1 cellular context compared by ENCODE assay signal in the genomic region with DNA sequence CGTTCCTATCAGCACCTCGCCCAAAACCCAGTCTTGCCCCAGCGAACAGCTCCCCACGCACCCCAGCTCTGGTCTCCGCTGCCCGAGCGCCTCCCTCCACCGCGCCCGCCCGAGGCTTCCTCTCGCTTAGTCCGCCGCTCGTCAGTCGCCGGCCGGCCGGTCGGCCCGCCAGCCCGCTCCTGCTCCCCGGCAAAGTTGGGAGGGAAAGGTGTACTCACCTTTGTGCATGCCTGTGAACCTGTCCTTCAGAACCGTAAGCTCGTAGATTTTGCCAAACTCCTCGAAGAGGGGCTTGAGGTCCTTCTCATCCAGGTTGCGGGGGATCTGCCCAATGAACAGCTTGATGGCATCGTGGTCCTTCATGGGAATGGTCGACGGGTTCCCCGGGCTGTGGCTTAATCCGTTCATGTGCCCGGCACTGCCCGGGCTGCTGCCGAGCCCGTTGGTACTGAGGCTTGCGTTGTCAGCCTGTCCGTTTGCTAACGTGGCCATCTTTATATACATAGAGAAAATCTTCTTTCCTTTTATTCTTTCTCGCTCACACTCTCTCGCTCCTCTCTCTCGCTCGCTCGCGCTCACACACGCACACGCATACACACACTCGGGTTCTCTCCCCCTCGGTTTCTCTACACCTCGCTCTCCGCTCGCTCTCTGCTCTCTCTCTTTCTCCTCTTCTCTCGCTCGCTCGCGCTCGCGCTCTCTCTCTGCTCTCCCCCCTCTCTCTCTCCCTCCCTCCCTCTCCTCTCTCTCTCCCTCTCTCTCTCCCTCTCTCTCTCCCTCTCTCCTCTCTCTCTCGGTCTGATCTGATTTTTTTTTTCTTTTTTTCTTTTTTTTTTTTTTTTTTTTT.
A peak's percentile ranks its signal among the peaks of the same experiment; 100 is the strongest.
TF ChIP-seq lines count a peak whose summit lies in the region.

A gene (minus strand): TSS at position 661 of the 847 bp plus-strand sequence.

TF ChIP-seq in HEK293, 187 proteins besides CTCF, POLR2A, EP300 and RAD21 (continued from another document):
- TF ChIP-seq, protein P1, sequence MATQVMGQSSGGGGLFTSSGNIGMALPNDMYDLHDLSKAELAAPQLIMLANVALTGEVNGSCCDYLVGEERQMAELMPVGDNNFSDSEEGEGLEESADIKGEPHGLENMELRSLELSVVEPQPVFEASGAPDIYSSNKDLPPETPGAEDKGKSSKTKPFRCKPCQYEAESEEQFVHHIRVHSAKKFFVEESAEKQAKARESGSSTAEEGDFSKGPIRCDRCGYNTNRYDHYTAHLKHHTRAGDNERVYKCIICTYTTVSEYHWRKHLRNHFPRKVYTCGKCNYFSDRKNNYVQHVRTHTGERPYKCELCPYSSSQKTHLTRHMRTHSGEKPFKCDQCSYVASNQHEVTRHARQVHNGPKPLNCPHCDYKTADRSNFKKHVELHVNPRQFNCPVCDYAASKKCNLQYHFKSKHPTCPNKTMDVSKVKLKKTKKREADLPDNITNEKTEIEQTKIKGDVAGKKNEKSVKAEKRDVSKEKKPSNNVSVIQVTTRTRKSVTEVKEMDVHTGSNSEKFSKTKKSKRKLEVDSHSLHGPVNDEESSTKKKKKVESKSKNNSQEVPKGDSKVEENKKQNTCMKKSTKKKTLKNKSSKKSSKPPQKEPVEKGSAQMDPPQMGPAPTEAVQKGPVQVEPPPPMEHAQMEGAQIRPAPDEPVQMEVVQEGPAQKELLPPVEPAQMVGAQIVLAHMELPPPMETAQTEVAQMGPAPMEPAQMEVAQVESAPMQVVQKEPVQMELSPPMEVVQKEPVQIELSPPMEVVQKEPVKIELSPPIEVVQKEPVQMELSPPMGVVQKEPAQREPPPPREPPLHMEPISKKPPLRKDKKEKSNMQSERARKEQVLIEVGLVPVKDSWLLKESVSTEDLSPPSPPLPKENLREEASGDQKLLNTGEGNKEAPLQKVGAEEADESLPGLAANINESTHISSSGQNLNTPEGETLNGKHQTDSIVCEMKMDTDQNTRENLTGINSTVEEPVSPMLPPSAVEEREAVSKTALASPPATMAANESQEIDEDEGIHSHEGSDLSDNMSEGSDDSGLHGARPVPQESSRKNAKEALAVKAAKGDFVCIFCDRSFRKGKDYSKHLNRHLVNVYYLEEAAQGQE (tag by site-specific recombination; IDR thresholded peaks at IDR 0.05) = peak; percentile 48
TF ChIP-seq in HEK293: peak in this region for 23.
